ENCODE assay signal across 29 cellular contexts in the genomic region with DNA sequence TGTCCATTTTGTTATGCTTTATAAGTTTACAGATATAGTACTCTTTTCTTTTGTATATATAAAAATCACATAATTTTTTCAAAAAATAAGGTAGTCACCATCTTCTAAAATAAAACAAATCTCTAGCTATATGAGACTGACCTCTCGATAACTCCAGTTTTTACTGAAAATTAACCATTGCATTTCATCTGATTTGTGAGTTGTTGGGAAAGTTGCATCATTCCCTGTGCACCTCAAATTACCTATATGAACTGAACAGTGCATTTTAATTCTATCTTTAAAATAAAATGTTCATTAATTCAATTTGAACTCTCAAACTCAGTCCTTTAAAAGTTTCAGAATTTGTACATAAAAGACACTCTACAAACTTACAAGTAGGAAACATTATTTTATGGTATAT.
"Had no signal": no experiment of that assay in that cellular context is flagged by ENCODE, and none has a peak within 500 bp of the region (broad histone marks: within the 10 kb centered on the region; RNA-seq: fewer than 3 reads in every experiment).

No MANE protein-coding gene starts in this region.

- DNase-seq: stimulated activated CD4-positive, alpha-beta T cell treated with anti-CD3 and anti-CD28 coated beads, Interleukin-2, amount 100 ng/mL, for 48 hours; stimulated activated CD4-positive, alpha-beta T cell treated with anti-CD3 and anti-CD28 coated beads, Interleukin-4, amount 100 ng/mL, for 1 hour; stimulated activated CD4-positive, alpha-beta T cell treated with anti-CD3 and anti-CD28 coated beads, Interleukin-4, amount 100 ng/mL, for 24 hours; stimulated activated CD4-positive, alpha-beta T cell treated with anti-CD3 and anti-CD28 coated beads, Interleukin-4, amount 100 ng/mL, for 4 hours; stimulated activated CD8-positive, alpha-beta memory T cell treated with anti-CD3 and anti-CD28 coated beads, Interleukin-4, amount 100 ng/mL, for 48 hours; stimulated activated naive B cell treated with anti-CD40 and anti-IgM and Interleukin-4, amounts not matched to agents 10 μg/mL and 1 μg/mL and 100 μg/mL, for 72 hours; stimulated activated naive CD4-positive, alpha-beta T cell; stimulated activated naive CD4-positive, alpha-beta T cell treated with Interleukin-2 at 50 U/mL for 16 hours; stimulated activated naive CD8-positive, alpha-beta T cell treated with anti-CD3 and anti-CD28 coated beads, Interleukin-15, amount 100 ng/mL, for 72 hours; stimulated activated naive CD8-positive, alpha-beta T cell treated with anti-CD3 and anti-CD28 coated beads, Interleukin-15, Interleukin-2, amounts not matched to agents 100 U/mL and 50 U/mL, for 24 hours; stomach; substantia nigra; testis; thyroid gland; tibial artery; transverse colon; trophoblast cell; upper lobe of left lung; upper lobe of right lung; uterus had no signal

- H3K36me3 ChIP-seq: stomach, suprapubic skin, thoracic aorta, thyroid gland, tibial artery, tibial nerve, transverse colon, upper lobe of left lung, upper lobe of right lung, uterus, vagina had no signal

- H3K36me3 Mint-ChIP-seq: stimulated activated effector memory CD8-positive, alpha-beta T cell treated with anti-CD3 and anti-CD28 coated beads, Interleukin-12 subunit alpha, Interleukin-12 subunit beta, amount 100 ng/mL, for 72 hours; stimulated activated memory B cell treated with anti-CD40 and anti-IgM and Interleukin-4, amounts not matched to agents 10 μg/mL and 1 μg/mL and 100 μg/mL, for 72 hours; stimulated activated naive B cell treated with anti-CD40 and anti-IgM and Interleukin-4, amounts not matched to agents 10 μg/mL and 1 μg/mL and 100 μg/mL, for 72 hours; type B pancreatic cell had no signal

- H3K4me3 ChIP-seq: stomach, suprapubic skin, testis, thoracic aorta, thyroid gland, tibial artery, tibial nerve, transverse colon, upper lobe of left lung, upper lobe of right lung, uterus, vagina had no signal

- ATAC-seq: stimulated activated effector memory CD8-positive, alpha-beta T cell treated with anti-CD3 and anti-CD28 coated beads, Interleukin-12 subunit alpha, Interleukin-12 subunit beta, amount 100 ng/mL, for 72 hours; stimulated activated memory B cell treated with anti-CD40 and anti-IgM and Interleukin-4, amounts not matched to agents 10 μg/mL and 1 μg/mL and 100 μg/mL, for 72 hours; stimulated activated naive B cell treated with anti-CD40 and anti-IgM and Interleukin-4, amounts not matched to agents 10 μg/mL and 1 μg/mL and 100 μg/mL, for 72 hours; stimulated activated naive CD8-positive, alpha-beta T cell treated with anti-CD3 and anti-CD28 coated beads, Interleukin-15, amount 100 ng/mL, for 72 hours; stimulated activated naive CD8-positive, alpha-beta T cell treated with anti-CD3 and anti-CD28 coated beads, Interleukin-15, Interleukin-2, amounts not matched to agents 100 U/mL and 50 U/mL, for 24 hours had no signal

- H3K27ac Mint-ChIP-seq: stimulated activated effector memory CD8-positive, alpha-beta T cell treated with anti-CD3 and anti-CD28 coated beads, Interleukin-12 subunit alpha, Interleukin-12 subunit beta, amount 100 ng/mL, for 72 hours; stimulated activated memory B cell treated with anti-CD40 and anti-IgM and Interleukin-4, amounts not matched to agents 10 μg/mL and 1 μg/mL and 100 μg/mL, for 72 hours; stimulated activated naive B cell treated with anti-CD40 and anti-IgM and Interleukin-4, amounts not matched to agents 10 μg/mL and 1 μg/mL and 100 μg/mL, for 72 hours; stimulated activated naive CD8-positive, alpha-beta T cell treated with anti-CD3 and anti-CD28 coated beads, Interleukin-15, amount 100 ng/mL, for 72 hours; stimulated activated naive CD8-positive, alpha-beta T cell treated with anti-CD3 and anti-CD28 coated beads, Interleukin-15, Interleukin-2, amounts not matched to agents 100 ng/mL and 50 ng/mL, for 24 hours; type B pancreatic cell had no signal

- H3K4me1 Mint-ChIP-seq: stimulated activated effector memory CD8-positive, alpha-beta T cell treated with anti-CD3 and anti-CD28 coated beads, Interleukin-12 subunit alpha, Interleukin-12 subunit beta, amount 100 ng/mL, for 72 hours had no signal

- H3K9me3 Mint-ChIP-seq: stimulated activated effector memory CD8-positive, alpha-beta T cell treated with anti-CD3 and anti-CD28 coated beads, Interleukin-12 subunit alpha, Interleukin-12 subunit beta, amount 100 ng/mL, for 72 hours; stimulated activated memory B cell treated with anti-CD40 and anti-IgM and Interleukin-4, amounts not matched to agents 10 μg/mL and 1 μg/mL and 100 μg/mL, for 72 hours; stimulated activated naive B cell treated with anti-CD40 and anti-IgM and Interleukin-4, amounts not matched to agents 10 μg/mL and 1 μg/mL and 100 μg/mL, for 72 hours; stimulated activated naive CD8-positive, alpha-beta T cell treated with anti-CD3 and anti-CD28 coated beads, Interleukin-15, amount 100 ng/mL, for 72 hours; stimulated activated naive CD8-positive, alpha-beta T cell treated with anti-CD3 and anti-CD28 coated beads, Interleukin-15, Interleukin-2, amounts not matched to agents 100 ng/mL and 50 ng/mL, for 24 hours had no signal

- H3K27me3 ChIP-seq: stomach, suprapubic skin, testis, thyroid gland, tibial artery, tibial nerve, transverse colon, upper lobe of left lung, upper lobe of right lung, uterus, vagina had no signal

- H3K27ac ChIP-seq: stomach, suprapubic skin, testis, thoracic aorta, thyroid gland, tibial artery, tibial nerve, transverse colon, upper lobe of left lung, upper lobe of right lung, uterus, vagina had no signal

- FAIRE-seq: urothelium cell line had no signal

- H3K27me3 Mint-ChIP-seq: stimulated activated memory B cell treated with anti-CD40 and anti-IgM and Interleukin-4, amounts not matched to agents 10 μg/mL and 1 μg/mL and 100 μg/mL, for 72 hours; stimulated activated naive B cell treated with anti-CD40 and anti-IgM and Interleukin-4, amounts not matched to agents 10 μg/mL and 1 μg/mL and 100 μg/mL, for 72 hours; stimulated activated naive CD8-positive, alpha-beta T cell treated with anti-CD3 and anti-CD28 coated beads, Interleukin-15, amount 100 ng/mL, for 72 hours; stimulated activated naive CD8-positive, alpha-beta T cell treated with anti-CD3 and anti-CD28 coated beads, Interleukin-15, Interleukin-2, amounts not matched to agents 100 ng/mL and 50 ng/mL, for 24 hours had no signal

- H3K4me3 Mint-ChIP-seq: stimulated activated effector memory CD8-positive, alpha-beta T cell treated with anti-CD3 and anti-CD28 coated beads, Interleukin-12 subunit alpha, Interleukin-12 subunit beta, amount 100 ng/mL, for 72 hours; stimulated activated memory B cell treated with anti-CD40 and anti-IgM and Interleukin-4, amounts not matched to agents 10 μg/mL and 1 μg/mL and 100 μg/mL, for 72 hours; stimulated activated naive B cell treated with anti-CD40 and anti-IgM and Interleukin-4, amounts not matched to agents 10 μg/mL and 1 μg/mL and 100 μg/mL, for 72 hours; stimulated activated naive CD8-positive, alpha-beta T cell treated with anti-CD3 and anti-CD28 coated beads, Interleukin-15, amount 100 ng/mL, for 72 hours; stimulated activated naive CD8-positive, alpha-beta T cell treated with anti-CD3 and anti-CD28 coated beads, Interleukin-15, Interleukin-2, amounts not matched to agents 100 ng/mL and 50 ng/mL, for 24 hours; type B pancreatic cell had no signal

- H3K4me1 ChIP-seq: suprapubic skin, testis, thyroid gland, tibial artery, tibial nerve, upper lobe of left lung, upper lobe of right lung, uterus, vagina had no signal

- H3K9me3 ChIP-seq: stomach, suprapubic skin, testis, thoracic aorta, thyroid gland, tibial artery, tibial nerve, transverse colon, upper lobe of left lung, upper lobe of right lung, uterus, vagina had no signal
